In genomic region chr5:63145167-63145566, GRCh38 we compare ENCODE assay signal across 16 cellular contexts.
A peak's percentile ranks its signal among the peaks of the same experiment; 100 is the strongest.
DNase-seq lines count a peak whose midpoint lies in the region; ATAC-seq and TF ChIP-seq lines count a peak whose summit lies in the region.
"Had no signal": no experiment of that assay in that cellular context is flagged by ENCODE, and none has a peak within 500 bp of the region (broad histone marks: within the 10 kb centered on the region; RNA-seq: fewer than 3 reads in every experiment).

No MANE protein-coding gene starts in this region.

- no peaks in the 10 kb centered on the region for H3F3A ChIP-seq in GM23248 (ENCODE audit: insufficient read depth)

- no peak overlapping the region for H3K4me3 ChIP-seq in GM23248
- no peak overlapping the region for H3K4me3 ChIP-seq in cardiac fibroblast (replicated peaks in 1 of 2; ENCODE audit: low read depth in 2 of 2, low read length in 2 of 2)
- H3K4me3 ChIP-seq in right cardiac atrium (ENCODE audit: low read length), result no peak overlapping the region
- no peak overlapping the region for H3K4me3 ChIP-seq in skeletal muscle cell (ENCODE audit: low read depth, low read length)

- H3K27ac ChIP-seq in GM23248 (no peak overlapping the region), right cardiac atrium (ENCODE audit: low read length) (no peak overlapping the region)

- H3K4me2 ChIP-seq in GM23248 (ENCODE audit: unreplicated experiment), result no peak overlapping the region

- H3K9ac ChIP-seq in GM23248, result no peak overlapping the region

- no peaks in the 10 kb centered on the region for H4K20me1 ChIP-seq in GM23248 (ENCODE audit: insufficient read depth)

- H2AFZ ChIP-seq in GM23248, result no peak overlapping the region

- no peaks in the 10 kb centered on the region for H3K79me2 ChIP-seq in GM23248 (ENCODE audit: insufficient read depth)

- H3K4me1 ChIP-seq in GM23248 (ENCODE audit: insufficient read depth), result no peaks in the 10 kb centered on the region
- no peaks in the 10 kb centered on the region for H3K4me1 ChIP-seq in right cardiac atrium (ENCODE audit: control insufficient read depth, insufficient read depth, low read length)

- 23 to 30% methylated on average over 2 of the region's 2 CpGs for WGBS in GM23248 (ENCODE audit: low coverage in 1 of 2, low lambda C conversion rate in 2 of 2, missing lambda C conversion rate in 2 of 2), 2 experiments
- 59% methylated on average over 2 of the region's 2 CpGs for WGBS in right cardiac atrium

- TF ChIP-seq CTCF in cardiac fibroblast (IDR thresholded peaks at IDR 0.05; ENCODE audit: low read depth, low read length), result no peak

- DNase-seq in GM23248 (peak; percentile 17), cardiac fibroblast (ENCODE audit: low read depth in 2 of 2) (peak; percentile 39 to 41), right cardiac atrium (peak; percentile 37 to 64 (median 52)), skeletal muscle cell (ENCODE audit: low read depth) (peak; percentile 13), NCI-H2196 treated with DMSO at 0.1 percent for 48 hours (lab: John Stamatoyannopoulos, UW; ENCODE audit: unreplicated experiment) (no peak)
- DNase-seq in stimulated activated CD4-positive, alpha-beta T cell treated with anti-CD3 and anti-CD28 coated beads, Interleukin-4, amount 100 ng/mL, for 1 hour, result no peak
- DNase-seq: CD4-positive, alpha-beta memory T cell; DND-41; GDM1; NCI-H1417 treated with DMSO at 0.1 percent for 48 hours; NCI-H2029; NCI-H2227 treated with DMSO at 0.1 percent for 48 hours; NCI-H526; OCI-M1 had no signal

- ATAC-seq in right cardiac atrium, result peak; percentile 50 to 76
- ATAC-seq in HG03095 (IDR thresholded peaks at IDR 0.05; ENCODE audit: unreplicated experiment), result no peak
- ATAC-seq in HG03442 (IDR thresholded peaks at IDR 0.05; ENCODE audit: unreplicated experiment), result no peak

- H3K36me3 ChIP-seq in GM23248 (ENCODE audit: low read depth), result no peaks in the 10 kb centered on the region

- H3K9me3 ChIP-seq in GM23248 (ENCODE audit: low read depth) (no peaks in the 10 kb centered on the region), right cardiac atrium (ENCODE audit: control insufficient read depth, low read length) (no peaks in the 10 kb centered on the region)

- intact Hi-C loops in right cardiac atrium (cut with DNase I), result no loop called here

- in situ Hi-C loops in GM23248 (cut with MboI), result no loop called here

- H3K27me3 ChIP-seq in GM23248 (replicated peaks; ENCODE audit: insufficient read depth) (no peaks in the 10 kb centered on the region), right cardiac atrium (ENCODE audit: control insufficient read depth, insufficient read depth) (no peaks in the 10 kb centered on the region)

- H3K9me2 ChIP-seq in GM23248 (ENCODE audit: insufficient read depth), result no peaks in the 10 kb centered on the region

Comparison
In these comparisons a context has a peak if more than half of its experiments do, and no peak if none do; other contexts are left out.
1. DNase-seq: peak in GM23248 (single experiment), cardiac fibroblast (2 of 2), right cardiac atrium (3 of 3) and skeletal muscle cell (single experiment); none in stimulated activated CD4-positive, alpha-beta T cell treated with anti-CD3 and anti-CD28 coated beads, Interleukin-4, amount 100 ng/mL, for 1 hour (single experiment) and NCI-H2196 treated with DMSO at 0.1 percent for 48 hours (single experiment).
2. ATAC-seq: peak in right cardiac atrium (2 of 2); none in HG03095 (single experiment) and HG03442 (single experiment).